Comparison of ENCODE assay signal across 1 cellular context in the genomic region with DNA sequence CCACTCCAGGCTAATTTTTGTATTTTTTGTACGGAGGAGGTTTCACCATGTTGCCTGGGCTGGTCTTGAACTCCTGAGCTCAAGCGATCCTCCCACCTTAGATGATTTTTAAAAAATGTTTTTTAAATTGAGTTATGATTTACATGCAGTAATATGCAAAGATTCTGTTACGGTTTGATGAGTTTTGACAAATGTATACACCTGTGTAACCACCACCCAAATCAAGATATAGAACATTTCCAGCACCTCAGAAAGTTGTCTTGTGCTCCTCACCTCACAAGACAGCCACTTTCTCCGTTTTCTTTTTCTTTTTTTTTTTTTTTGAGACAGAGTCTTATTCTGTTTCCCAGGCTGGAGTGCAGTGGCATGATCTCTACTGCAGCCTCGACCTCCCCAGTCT.
TF ChIP-seq lines count a peak whose summit lies in the region.

No MANE protein-coding gene starts in this region.

TF ChIP-seq in HepG2, 621 proteins besides CTCF, POLR2A, EP300 and RAD21:
- TF ChIP-seq GATA4 (IDR thresholded peaks at IDR 0.05; ENCODE audit: borderline replicate concordance, low read depth) (no peak), SMARCE1 (IDR thresholded peaks at IDR 0.05; ENCODE audit: borderline replicate concordance) (no peak), PHF8 (CRISPR knock-in tag; IDR thresholded peaks at IDR 0.05) (no peak), SRF (IDR thresholded peaks at IDR 0.05; ENCODE audit: low read depth, low read length) (no peak), ZNF367 (CRISPR knock-in tag; IDR thresholded peaks at IDR 0.05; ENCODE audit: borderline replicate concordance) (no peak), EHMT2 (IDR thresholded peaks at IDR 0.05; ENCODE audit: borderline replicate concordance, low read depth, low read length) (no peak)
